8 cellular contexts compared by ENCODE assay signal in the genomic region with DNA sequence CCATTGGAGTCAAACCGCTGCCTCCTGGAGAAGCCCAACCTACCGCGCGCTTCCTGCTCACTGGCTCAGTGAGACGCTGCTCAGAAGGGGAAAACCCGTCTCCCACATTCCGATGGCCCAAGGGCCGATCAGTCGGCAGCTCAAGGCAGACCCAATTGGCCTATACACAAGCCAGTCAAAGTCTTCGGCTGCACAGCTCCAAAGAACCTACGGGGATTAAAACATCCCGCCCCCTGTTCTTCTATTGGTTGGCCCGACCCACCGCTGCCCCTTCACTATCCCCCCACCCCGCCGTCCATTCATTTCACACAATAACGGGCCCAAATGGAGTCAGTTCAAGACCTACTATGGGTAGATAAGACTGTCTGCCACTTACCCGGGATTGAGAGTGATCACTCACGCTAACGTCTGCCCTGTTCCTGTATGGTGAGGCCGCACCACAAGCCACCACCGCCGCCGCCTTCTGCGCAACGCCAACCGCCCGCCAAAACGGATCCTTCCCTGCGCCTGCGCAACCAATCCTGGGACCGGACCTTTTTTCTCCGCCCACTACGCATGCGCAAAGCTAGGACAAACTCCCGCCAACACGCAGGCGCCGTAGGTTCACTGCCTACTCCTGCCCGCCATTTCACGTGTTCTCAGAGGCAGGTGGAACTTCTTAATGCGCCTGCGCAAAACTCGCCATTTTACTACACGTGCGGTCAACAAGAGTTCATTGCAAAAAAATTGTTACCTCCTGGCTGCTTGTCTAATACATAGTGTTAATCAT. TPM values are rescaled to one million over a fixed set of nuclear protein-coding genes. Genes with fewer than 3 reads are reported as not detected.
DNase-seq lines count a peak whose midpoint lies in the region; FAIRE-seq and TF ChIP-seq lines count a peak whose summit lies in the region.

A gene (minus strand): TSS at position 491 of the 769 bp plus-strand sequence. CDS start 22,472 bp downstream, outside the sequence.

- H2AFZ ChIP-seq in H1 (ENCODE audit: low read length), result no peak within 1 kb of the TSS

- H3K4me2 ChIP-seq in H1 (ENCODE audit: insufficient read depth in 1 of 2, low read depth in 2 of 2, low read length in 2 of 2), result peak within 1 kb of the TSS; percentile 62 to 88

- H3K27ac ChIP-seq in H1 (ENCODE audit: low read depth, low read length), result peak within 1 kb of the TSS; percentile 99

- DNase-seq in CMK (ENCODE audit: low read depth) (peak; percentile 94), GM20000 (ENCODE audit: low spot score) (peak; percentile 91), HS-5 (ENCODE audit: low read depth) (peak; percentile 100), NK-92 (lab: John Stamatoyannopoulos, UW; ENCODE audit: unreplicated experiment) (peak; percentile 95), H1 (ENCODE audit: low read depth in 1 of 2, low spot score in 2 of 2) (peak; percentile 96 to 98), medulla oblongata (ENCODE audit: extremely low spot score) (peak; percentile 100)
- DNase-seq in activated CD8-positive, alpha-beta memory T cell treated with anti-CD3 and anti-CD28 coated beads for 24 hours, result peak; percentile 99
- DNase-seq in stimulated activated CD8-positive, alpha-beta memory T cell treated with anti-CD3 and anti-CD28 coated beads, Interleukin-12 subunit alpha, Interleukin-12 subunit beta, amount 100 ng/mL, for 1 hour (ENCODE audit: low read depth), result peak; percentile 100

- no peak within 1 kb of the TSS for H2BK20ac ChIP-seq in H1 (ENCODE audit: low read length)

- POLR2A ChIA-PET in H1 (lab: Charles Lee; ENCODE audit: partially characterized antibody), result interaction anchor here (0.7 to 44.8 kb wide), 47 partner anchors 9 to 604 kb away, joined by 3 to 1006 read pairs (median 6); a partner anchor contains a TSS

- peak within 1 kb of the TSS; percentile 100 for H4K91ac ChIP-seq in H1 (replicated peaks; ENCODE audit: insufficient read length, low read length)

- TF ChIP-seq POLR2A in H1 (IDR thresholded peaks at IDR 0.05; ENCODE audit: control extremely low read depth in 1 of 2, low read depth in 2 of 2, low read length in 2 of 2), result peak; percentile 96 to 99

- no peak within 1 kb of the TSS for H2BK15ac ChIP-seq in H1 (ENCODE audit: low read length)

- peak within 1 kb of the TSS; percentile 83 to 99 (median 96) for H3K4me3 ChIP-seq in H1 (ENCODE audit: extremely low read depth in 1 of 4, insufficient read depth in 2 of 4, low read depth in 3 of 4, low read length in 4 of 4)

- peak within 1 kb of the TSS; percentile 97 to 100 (median 100) for H3K9ac ChIP-seq in H1 (replicated peaks in 1 of 4; ENCODE audit: extremely low read depth in 1 of 4, low read depth in 3 of 4, low read length in 3 of 4)

- H4K5ac ChIP-seq in H1 (ENCODE audit: insufficient read length, low read depth, low read length), result peak within 1 kb of the TSS; percentile 98

- H3K79me1 ChIP-seq in H1 (ENCODE audit: low read depth, low read length), result peaks cover 4% of the 10 kb centered on the region

- peak within 1 kb of the TSS; percentile 99 for H2BK12ac ChIP-seq in H1 (ENCODE audit: low read depth, low read length)

- no peak for TF ChIP-seq CTCF in GM20000 (IDR thresholded peaks at IDR 0.05; ENCODE audit: extremely low read depth, missing control alignments)
- no peak for TF ChIP-seq CTCF in H1 (IDR thresholded peaks at IDR 0.05; ENCODE audit: control extremely low read depth in 1 of 3, insufficient read depth in 1 of 3, low read depth in 1 of 3, low read length in 3 of 3)

- H3K79me2 ChIP-seq in H1 (ENCODE audit: control insufficient read depth in 1 of 2, insufficient read depth in 2 of 2, low read length in 2 of 2), result peaks cover 15 to 83% of the 10 kb centered on the region in 2 experiments

- peak within 1 kb of the TSS; percentile 85 for H3K56ac ChIP-seq in H1 (replicated peaks; ENCODE audit: insufficient read length, low read depth, low read length)

- H2AK5ac ChIP-seq in H1 (ENCODE audit: low read depth, low read length), result peak within 1 kb of the TSS; percentile 99

- H2BK120ac ChIP-seq in H1 (replicated peaks; ENCODE audit: low read depth, low read length), result peak within 1 kb of the TSS; percentile 3

- peak within 1 kb of the TSS; percentile 99 for H2BK5ac ChIP-seq in H1 (ENCODE audit: low read depth, low read length)

- H4K20me1 ChIP-seq in H1 (replicated peaks in 1 of 2; ENCODE audit: control insufficient read depth in 1 of 2, insufficient read depth in 2 of 2, low read length in 2 of 2), result peaks cover 16 to 22% of the 10 kb centered on the region in 2 experiments

- H3K14ac ChIP-seq in H1 (ENCODE audit: insufficient read length), result no peak within 1 kb of the TSS

- H3K4ac ChIP-seq in H1 (replicated peaks; ENCODE audit: insufficient read length, low read depth, low read length), result peak within 1 kb of the TSS; percentile 99

- H3K27me3 ChIP-seq in H1 (replicated peaks in 1 of 4; ENCODE audit: control insufficient read depth in 3 of 4, extremely low read depth in 1 of 4, insufficient read depth in 3 of 4, low read length in 3 of 4), result no peaks in the 10 kb centered on the region

- H3K23ac ChIP-seq in H1 (ENCODE audit: insufficient read length), result no peak within 1 kb of the TSS

- no peaks in the 10 kb centered on the region for H3K9me3 ChIP-seq in H1 (ENCODE audit: insufficient read depth in 2 of 2, low read depth in 1 of 2, low read length in 1 of 2)

- peak within 1 kb of the TSS; percentile 99; the same call in 1 of the 2 replicates for H4K8ac ChIP-seq in H1 (ENCODE audit: extremely low read depth, insufficient read depth, low read length)

- peak; percentile 50 for FAIRE-seq in H1 (lab: Jason Lieb, UNC)

- no peak for TF ChIP-seq EP300 in H1 (IDR thresholded peaks at IDR 0.05; ENCODE audit: borderline replicate concordance in 1 of 2, low read depth in 2 of 2, low read length in 2 of 2)

- peaks cover 27 to 50% (median 34%) of the 10 kb centered on the region in 4 experiments for H3K36me3 ChIP-seq in H1 (ENCODE audit: control insufficient read depth in 2 of 4, insufficient read depth in 4 of 4, low read length in 3 of 4)

- CTCF ChIA-PET in H1 (lab: Charles Lee; ENCODE audit: partially characterized antibody), result interaction anchor here (0.6 to 12.3 kb wide), 6 partner anchors 14 to 1996 kb away, joined by 3 to 90 read pairs (median 6); no protein-coding TSS in a partner anchor

- H3K23me2 ChIP-seq in H1 (ENCODE audit: low read depth, low read length), result peaks cover 13% of the 10 kb centered on the region

- H3K4me1 ChIP-seq in H1 (replicated peaks in 1 of 4; ENCODE audit: control insufficient read depth in 3 of 4, insufficient read depth in 4 of 4, low read length in 3 of 4), result peaks cover 0 to 12% (median 8%) of the 10 kb centered on the region in 4 experiments; a peak in 5 of 7 replicates

- peak in 1 of 2 experiments; percentile 15; a peak in 3 of 4 replicates for TF ChIP-seq RAD21 in H1 (IDR thresholded peaks at IDR 0.05 in 1 of 2, conservative IDR thresholded peaks at IDR 0.05 in 1 of 2; ENCODE audit: low read depth in 2 of 2, low read length in 2 of 2)

- WGBS in H1 (ENCODE audit: extremely low coverage in 1 of 2, insufficient coverage in 1 of 2, insufficient read length in 1 of 2, insufficient replicate concordance in 2 of 2, low coverage in 1 of 2, low lambda C conversion rate in 2 of 2, missing lambda C conversion rate in 1 of 2), 2 experiments, result 1% methylated on average over 46 of the region's 46 CpGs; no CpG with 5 or more reads in 1 of the 2 experiments

- H3K18ac ChIP-seq in H1 (ENCODE audit: extremely low read depth, low read length), result peak within 1 kb of the TSS; percentile 98

TF ChIP-seq in H1, 55 proteins besides CTCF, POLR2A, EP300 and RAD21 (continues in another document):
- no peak for TF ChIP-seq RXRA (IDR thresholded peaks at IDR 0.05; ENCODE audit: insufficient read depth, low read depth, low read length)
- TF ChIP-seq SIX5 (IDR thresholded peaks at IDR 0.05; ENCODE audit: low read depth, low read length), result no peak
- peak; percentile 96 for TF ChIP-seq PHF8 (conservative IDR thresholded peaks at IDR 0.05; ENCODE audit: low read depth, low read length)
- TF ChIP-seq GTF2F1 (IDR thresholded peaks at IDR 0.05; ENCODE audit: borderline replicate concordance, low read depth, low read length), result peak; percentile 63; the same call in 1 of the 2 replicates
- 0 out of 2 replicates have a peak, but pooled peaks have one; percentile 26 for TF ChIP-seq RBBP5 (IDR thresholded peaks at IDR 0.05; ENCODE audit: borderline replicate concordance, low read depth, low read length)
- no peak for TF ChIP-seq JUND (IDR thresholded peaks at IDR 0.05; ENCODE audit: low read length)
- TF ChIP-seq YY1 (IDR thresholded peaks at IDR 0.05; ENCODE audit: low read depth, low read length), result peak; percentile 96
- peak; percentile 92 for TF ChIP-seq TEAD4 (IDR thresholded peaks at IDR 0.05; ENCODE audit: low read depth, low read length)
- TF ChIP-seq, protein P1, sequence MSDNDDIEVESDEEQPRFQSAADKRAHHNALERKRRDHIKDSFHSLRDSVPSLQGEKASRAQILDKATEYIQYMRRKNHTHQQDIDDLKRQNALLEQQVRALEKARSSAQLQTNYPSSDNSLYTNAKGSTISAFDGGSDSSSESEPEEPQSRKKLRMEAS (IDR thresholded peaks at IDR 0.05), result peak; percentile 96
- TF ChIP-seq FOSL1 (IDR thresholded peaks at IDR 0.05; ENCODE audit: insufficient read depth, low read depth, low read length), result no peak
- no peak for TF ChIP-seq EZH2 (IDR thresholded peaks at IDR 0.05; ENCODE audit: low read depth, low read length, severe bottlenecking)
- TF ChIP-seq ZNF274 (IDR thresholded peaks at IDR 0.05; ENCODE audit: borderline replicate concordance, extremely low read depth, low read length), result no peak
- TF ChIP-seq POU5F1 (IDR thresholded peaks at IDR 0.05; ENCODE audit: low read depth, low read length), result no peak
- no peak for TF ChIP-seq TCF12 (IDR thresholded peaks at IDR 0.05; ENCODE audit: low read depth, low read length)
- TF ChIP-seq HDAC6 (IDR thresholded peaks at IDR 0.05; ENCODE audit: low read depth, low read length), result no peak
- peak; percentile 97 for TF ChIP-seq TBP (IDR thresholded peaks at IDR 0.05; ENCODE audit: low read depth, low read length)
- TF ChIP-seq SP2 (IDR thresholded peaks at IDR 0.05; ENCODE audit: low read length), result peak; percentile 66
- TF ChIP-seq KDM1A (IDR thresholded peaks at IDR 0.05; ENCODE audit: borderline replicate concordance, low read length), result no peak
- no peak for TF ChIP-seq KDM5A (IDR thresholded peaks at IDR 0.05; ENCODE audit: low read length)

RNA-seq across cellular contexts. Expression of the gene that starts here (rescaled TPM):
- 217 and 231 TPM in 2 replicates for total RNA-seq in H1 (2021; fragmentation: NEBNext Ultra II Directional; extraction: Animal tissue kit (Norgen Biotek cat#: 25700))
- polyA plus RNA-seq in H1 (2011; rRNA removed), result 35.4 and 62.4 TPM in 2 replicates
- 52.0 TPM for polyA plus RNA-seq in H1 (2011; cell fraction: cytosol; rRNA removed)
- 21.4 TPM for polyA plus RNA-seq in H1 (2011; cell fraction: nucleus; rRNA removed)
- 44.8 to 102 TPM (median 55.1 TPM) in 4 replicates for polyA plus RNA-seq in H1 (2012, experiment 1 of 2)
- polyA plus RNA-seq in H1 (2012, experiment 2 of 2), result 7.4 TPM
- 74.7 TPM for polyA plus RNA-seq in H1 (2013, experiment 1 of 2)
- polyA plus RNA-seq in H1 (2013, experiment 2 of 2), result 75.0 TPM
- 216 and 244 TPM in 2 replicates for polyA minus RNA-seq in H1 (2011; rRNA and poly(A)+ RNA removed)
- 117 TPM for polyA minus RNA-seq in H1 (2011; cell fraction: cytosol; rRNA and poly(A)+ RNA removed)
- polyA minus RNA-seq in H1 (2011; cell fraction: nucleus; rRNA and poly(A)+ RNA removed), result 68.3 TPM

Comparison
In these comparisons a context has a peak if more than half of its experiments do, and no peak if none do; other contexts are left out.
1. Peak in every context shown above with its lines: DNase-seq, H3K4me3 ChIP-seq and H3K27ac ChIP-seq.